Comparison of ENCODE assay signal across 1 cellular context in the genomic region with DNA sequence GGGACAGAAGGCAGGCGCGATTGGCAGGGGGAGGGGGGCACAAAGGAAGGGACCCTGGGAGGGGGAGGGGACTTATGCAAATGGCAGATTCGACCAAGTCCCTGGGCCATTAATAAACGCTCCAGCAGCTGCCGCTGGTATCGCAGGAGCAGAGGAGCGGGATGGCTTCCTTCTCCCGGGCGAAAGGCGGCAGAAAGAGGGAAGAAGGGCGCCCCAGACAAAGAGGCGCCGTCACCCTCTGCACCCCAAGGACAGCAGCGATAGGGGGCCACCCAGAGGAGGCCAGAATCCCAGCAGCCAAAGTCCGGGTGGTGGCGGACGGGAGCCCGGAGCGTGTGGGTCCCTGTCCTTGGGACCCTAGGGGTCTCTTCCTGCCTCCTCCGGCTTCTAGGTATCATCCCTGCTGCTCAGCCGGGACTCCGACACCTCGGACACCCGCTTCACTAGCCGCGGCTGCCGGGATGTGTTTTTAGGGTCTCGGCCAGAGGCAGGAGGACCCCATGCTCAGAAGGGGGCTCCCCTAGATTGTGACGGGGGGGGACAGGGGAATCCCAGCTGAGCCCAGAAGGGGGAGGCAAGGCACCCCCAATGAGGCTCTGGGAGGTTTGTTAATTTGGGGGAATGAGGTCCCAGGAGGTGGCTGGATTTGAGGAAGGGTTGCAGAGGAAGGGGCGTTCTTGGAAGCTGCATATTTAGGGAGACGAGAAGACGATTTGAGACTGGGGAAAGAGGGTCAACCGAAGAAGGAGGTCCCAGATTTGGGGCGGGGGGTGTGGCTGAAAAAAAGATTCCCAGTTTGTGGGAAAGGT.
A peak's percentile ranks its signal among the peaks of the same experiment; 100 is the strongest.
TF ChIP-seq lines count a peak whose summit lies in the region.

No MANE protein-coding gene starts in this region.

TF ChIP-seq in GM12878, 131 proteins besides CTCF, POLR2A, EP300 and RAD21 (continued from another document):
- TF ChIP-seq, protein P1, sequence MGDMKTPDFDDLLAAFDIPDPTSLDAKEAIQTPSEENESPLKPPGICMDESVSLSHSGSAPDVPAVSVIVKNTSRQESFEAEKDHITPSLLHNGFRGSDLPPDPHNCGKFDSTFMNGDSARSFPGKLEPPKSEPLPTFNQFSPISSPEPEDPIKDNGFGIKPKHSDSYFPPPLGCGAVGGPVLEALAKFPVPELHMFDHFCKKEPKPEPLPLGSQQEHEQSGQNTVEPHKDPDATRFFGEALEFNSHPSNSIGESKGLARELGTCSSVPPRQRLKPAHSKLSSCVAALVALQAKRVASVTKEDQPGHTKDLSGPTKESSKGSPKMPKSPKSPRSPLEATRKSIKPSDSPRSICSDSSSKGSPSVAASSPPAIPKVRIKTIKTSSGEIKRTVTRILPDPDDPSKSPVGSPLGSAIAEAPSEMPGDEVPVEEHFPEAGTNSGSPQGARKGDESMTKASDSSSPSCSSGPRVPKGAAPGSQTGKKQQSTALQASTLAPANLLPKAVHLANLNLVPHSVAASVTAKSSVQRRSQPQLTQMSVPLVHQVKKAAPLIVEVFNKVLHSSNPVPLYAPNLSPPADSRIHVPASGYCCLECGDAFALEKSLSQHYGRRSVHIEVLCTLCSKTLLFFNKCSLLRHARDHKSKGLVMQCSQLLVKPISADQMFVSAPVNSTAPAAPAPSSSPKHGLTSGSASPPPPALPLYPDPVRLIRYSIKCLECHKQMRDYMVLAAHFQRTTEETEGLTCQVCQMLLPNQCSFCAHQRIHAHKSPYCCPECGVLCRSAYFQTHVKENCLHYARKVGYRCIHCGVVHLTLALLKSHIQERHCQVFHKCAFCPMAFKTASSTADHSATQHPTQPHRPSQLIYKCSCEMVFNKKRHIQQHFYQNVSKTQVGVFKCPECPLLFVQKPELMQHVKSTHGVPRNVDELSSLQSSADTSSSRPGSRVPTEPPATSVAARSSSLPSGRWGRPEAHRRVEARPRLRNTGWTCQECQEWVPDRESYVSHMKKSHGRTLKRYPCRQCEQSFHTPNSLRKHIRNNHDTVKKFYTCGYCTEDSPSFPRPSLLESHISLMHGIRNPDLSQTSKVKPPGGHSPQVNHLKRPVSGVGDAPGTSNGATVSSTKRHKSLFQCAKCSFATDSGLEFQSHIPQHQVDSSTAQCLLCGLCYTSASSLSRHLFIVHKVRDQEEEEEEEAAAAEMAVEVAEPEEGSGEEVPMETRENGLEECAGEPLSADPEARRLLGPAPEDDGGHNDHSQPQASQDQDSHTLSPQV (IDR thresholded peaks at IDR 0.05) = no peak
- TF ChIP-seq FOS (IDR thresholded peaks at IDR 0.05; ENCODE audit: borderline replicate concordance, extremely low read depth, insufficient read length) (no peak), SMC3 (IDR thresholded peaks at IDR 0.05; ENCODE audit: borderline replicate concordance, low read length) (peak; percentile 33; the same call in 1 of the 2 replicates), EED (IDR thresholded peaks at IDR 0.05; ENCODE audit: low read depth) (0 out of 2 replicates have a peak, but pooled peaks have one; percentile 4), MEF2B (IDR thresholded peaks at IDR 0.05; ENCODE audit: partially characterized antibody, poor library complexity, severe bottlenecking) (no peak), IKZF1 (conservative IDR thresholded peaks at IDR 0.05) (peak; percentile 37; the same call in 1 of the 2 replicates), DPF2 (IDR thresholded peaks at IDR 0.05) (peak; percentile 33), NR2C1 (IDR thresholded peaks at IDR 0.05) (no peak), CREB1 (IDR thresholded peaks at IDR 0.05; ENCODE audit: low read depth) (no peak)
- TF ChIP-seq, protein P2, sequence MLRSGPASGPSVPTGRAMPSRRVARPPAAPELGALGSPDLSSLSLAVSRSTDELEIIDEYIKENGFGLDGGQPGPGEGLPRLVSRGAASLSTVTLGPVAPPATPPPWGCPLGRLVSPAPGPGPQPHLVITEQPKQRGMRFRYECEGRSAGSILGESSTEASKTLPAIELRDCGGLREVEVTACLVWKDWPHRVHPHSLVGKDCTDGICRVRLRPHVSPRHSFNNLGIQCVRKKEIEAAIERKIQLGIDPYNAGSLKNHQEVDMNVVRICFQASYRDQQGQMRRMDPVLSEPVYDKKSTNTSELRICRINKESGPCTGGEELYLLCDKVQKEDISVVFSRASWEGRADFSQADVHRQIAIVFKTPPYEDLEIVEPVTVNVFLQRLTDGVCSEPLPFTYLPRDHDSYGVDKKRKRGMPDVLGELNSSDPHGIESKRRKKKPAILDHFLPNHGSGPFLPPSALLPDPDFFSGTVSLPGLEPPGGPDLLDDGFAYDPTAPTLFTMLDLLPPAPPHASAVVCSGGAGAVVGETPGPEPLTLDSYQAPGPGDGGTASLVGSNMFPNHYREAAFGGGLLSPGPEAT (IDR thresholded peaks at IDR 0.05; ENCODE audit: low read depth) = 0 out of 2 replicates have a peak, but pooled peaks have one; percentile 16
- TF ChIP-seq, protein P3, sequence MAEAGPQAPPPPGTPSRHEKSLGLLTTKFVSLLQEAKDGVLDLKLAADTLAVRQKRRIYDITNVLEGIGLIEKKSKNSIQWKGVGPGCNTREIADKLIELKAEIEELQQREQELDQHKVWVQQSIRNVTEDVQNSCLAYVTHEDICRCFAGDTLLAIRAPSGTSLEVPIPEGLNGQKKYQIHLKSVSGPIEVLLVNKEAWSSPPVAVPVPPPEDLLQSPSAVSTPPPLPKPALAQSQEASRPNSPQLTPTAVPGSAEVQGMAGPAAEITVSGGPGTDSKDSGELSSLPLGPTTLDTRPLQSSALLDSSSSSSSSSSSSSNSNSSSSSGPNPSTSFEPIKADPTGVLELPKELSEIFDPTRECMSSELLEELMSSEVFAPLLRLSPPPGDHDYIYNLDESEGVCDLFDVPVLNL (IDR thresholded peaks at IDR 0.05; ENCODE audit: low read depth, low read length) = no peak
